22 cellular contexts compared by ENCODE assay signal in the genomic region with DNA sequence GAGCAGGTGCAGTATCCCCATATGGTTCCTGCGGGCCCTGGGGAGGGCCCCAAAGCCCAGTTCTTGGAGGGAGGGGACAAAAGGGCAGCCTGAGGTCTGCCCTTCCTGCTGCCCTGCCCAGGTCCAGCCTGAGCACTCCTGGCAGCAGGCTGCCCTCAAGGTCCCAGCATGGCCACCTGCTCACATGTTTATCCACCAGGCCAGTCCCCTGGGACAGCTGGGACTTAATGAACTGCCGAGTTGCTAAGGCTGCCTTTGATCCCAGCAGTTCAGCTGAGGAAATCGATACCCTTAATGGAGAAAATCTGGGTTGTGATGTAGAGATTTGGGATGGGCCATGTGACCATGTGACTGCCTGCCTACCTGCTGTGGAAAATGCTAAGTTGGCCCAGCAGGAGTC.
DNase-seq lines count a peak whose midpoint lies in the region; ATAC-seq, FAIRE-seq and TF ChIP-seq lines count a peak whose summit lies in the region.
"Had no signal": no experiment of that assay in that cellular context is flagged by ENCODE, and none has a peak within 500 bp of the region (broad histone marks: within the 10 kb centered on the region; RNA-seq: fewer than 3 reads in every experiment).

No MANE protein-coding gene starts in this region.

- no peaks in the 10 kb centered on the region for H3K27me3 ChIP-seq in CD8-positive, alpha-beta T cell (ENCODE audit: insufficient read depth, low read length)
- H3K27me3 ChIP-seq: cardiac muscle cell, tibial nerve had no signal

- no peak for FAIRE-seq in D721Med (lab: Jason Lieb, UNC)
- FAIRE-seq: endometrium had no signal

- no peaks in the 10 kb centered on the region for H3K9me3 ChIP-seq in CD8-positive, alpha-beta T cell (ENCODE audit: low read length)
- H3K9me3 ChIP-seq: tibial nerve had no signal

- CTCF ChIA-PET in CD8-positive, alpha-beta T cell (lab: Charles Lee): no interaction called here

- intact Hi-C loops in CD8-positive, alpha-beta T cell (cut with DNase I, micrococcal nuclease): no loop called here

- POLR2A ChIA-PET in CD8-positive, alpha-beta T cell (lab: Charles Lee): no interaction called here

- H3K27me3 Mint-ChIP-seq in CD8-positive, alpha-beta T cell (ENCODE audit: low read depth): peaks cover 30% of the 10 kb centered on the region

- H3K4me3 Mint-ChIP-seq in CD8-positive, alpha-beta T cell: no peak overlapping the region
- H3K4me3 Mint-ChIP-seq: activated T-cell treated with anti-CD3 and anti-CD28 coated beads, Interleukin-2, amount 50 U/mL, for 24 hours; GM23338; stimulated activated naive CD8-positive, alpha-beta T cell treated with anti-CD3 and anti-CD28 coated beads, Interleukin-15, Interleukin-2, amounts not matched to agents 100 ng/mL and 50 ng/mL, for 24 hours had no signal

- DNase-seq in D721Med (ENCODE audit: insufficient read length, low spot score): peak; percentile 83
- peak; percentile 53 for DNase-seq in NCI-H1092 treated with DMSO at 0.1 percent for 48 hours (lab: John Stamatoyannopoulos, UW)
- peak; percentile 52 for DNase-seq in NCI-H82 treated with DMSO at 0.1 percent for 48 hours (lab: John Stamatoyannopoulos, UW; ENCODE audit: unreplicated experiment)
- DNase-seq in myocyte (ENCODE audit: low read depth): peak; percentile 20
- DNase-seq in CD8-positive, alpha-beta T cell: no peak
- no peak for DNase-seq in Ammon's horn (ENCODE audit: low spot score)
- DNase-seq: activated naive CD4-positive, alpha-beta T cell; activated T-cell treated with anti-CD3 and anti-CD28 coated beads, Interleukin-2, amount 50 U/mL, for 24 hours; mesenchymal stem cell; NCI-H226; occipital lobe; stimulated activated CD4-positive, alpha-beta T cell treated with anti-CD3 and anti-CD28 coated beads, Interleukin-4, amount 100 ng/mL, for 1 hour; T1000 had no signal

- no peaks in the 10 kb centered on the region for H3K36me3 ChIP-seq in CD8-positive, alpha-beta T cell (ENCODE audit: insufficient read depth, low read length)
- H3K36me3 ChIP-seq: cardiac muscle cell, tibial nerve had no signal

- H3K27ac ChIP-seq in CD8-positive, alpha-beta T cell (ENCODE audit: low read depth, low read length): no peak overlapping the region
- H3K27ac ChIP-seq: cardiac muscle cell, HL-60, RWPE1, skin epidermis, tibial nerve had no signal

- no peaks in the 10 kb centered on the region for H3K9me3 Mint-ChIP-seq in CD8-positive, alpha-beta T cell
- H3K9me3 Mint-ChIP-seq: activated T-cell treated with anti-CD3 and anti-CD28 coated beads, Interleukin-2, amount 50 U/mL, for 24 hours; GM23338; stimulated activated naive CD8-positive, alpha-beta T cell treated with anti-CD3 and anti-CD28 coated beads, Interleukin-15, Interleukin-2, amounts not matched to agents 100 ng/mL and 50 ng/mL, for 24 hours had no signal

- no peaks in the 10 kb centered on the region for H3K4me1 Mint-ChIP-seq in CD8-positive, alpha-beta T cell (ENCODE audit: low read depth)

- H3K4me1 ChIP-seq in CD8-positive, alpha-beta T cell (ENCODE audit: insufficient read depth, low read length): no peaks in the 10 kb centered on the region
- H3K4me1 ChIP-seq: tibial nerve had no signal

- no peak for ATAC-seq in CD8-positive, alpha-beta T cell
- ATAC-seq in HG03108 (IDR thresholded peaks at IDR 0.05; ENCODE audit: unreplicated experiment): no peak

- H3K27ac Mint-ChIP-seq in CD8-positive, alpha-beta T cell: no peak overlapping the region
- H3K27ac Mint-ChIP-seq: activated T-cell treated with anti-CD3 and anti-CD28 coated beads, Interleukin-2, amount 50 U/mL, for 24 hours; GM23338; stimulated activated naive CD8-positive, alpha-beta T cell treated with anti-CD3 and anti-CD28 coated beads, Interleukin-15, Interleukin-2, amounts not matched to agents 100 ng/mL and 50 ng/mL, for 24 hours had no signal

- no peaks in the 10 kb centered on the region for H3K36me3 Mint-ChIP-seq in CD8-positive, alpha-beta T cell

- H3K4me3 ChIP-seq in CD8-positive, alpha-beta T cell (ENCODE audit: low read depth, low read length): no peak overlapping the region
- H3K4me3 ChIP-seq: cardiac muscle cell, GM23338, skin epidermis, tibial nerve had no signal

- TF ChIP-seq CTCF in D721Med (IDR thresholded peaks at IDR 0.05; ENCODE audit: insufficient read depth, missing control alignments): no peak
- no peak for TF ChIP-seq CTCF in CD8-positive, alpha-beta T cell (IDR thresholded peaks at IDR 0.05)

Comparison
In these comparisons a context has a peak if more than half of its experiments do, and no peak if none do; other contexts are left out.
1. DNase-seq: peak in D721Med (single experiment), NCI-H1092 treated with DMSO at 0.1 percent for 48 hours (single experiment), NCI-H82 treated with DMSO at 0.1 percent for 48 hours (single experiment) and myocyte (single experiment); none in CD8-positive, alpha-beta T cell (0 of 7) and Ammon's horn (single experiment).